In genomic region chr20:1934578-1935573, GRCh38 we compare ENCODE assay signal across 10 cellular contexts. TPM values are rescaled to one million over a fixed set of nuclear protein-coding genes. Genes with fewer than 3 reads are reported as not detected.
DNase-seq lines count a peak whose midpoint lies in the region; ATAC-seq and TF ChIP-seq lines count a peak whose summit lies in the region.
"Had no signal": no experiment of that assay in that cellular context is flagged by ENCODE, and none has a peak within 500 bp of the region (broad histone marks: within the 10 kb centered on the region; RNA-seq: fewer than 3 reads in every experiment).

No MANE protein-coding gene starts in this region.

- H3K4me1 ChIP-seq in mammary epithelial cell (ENCODE audit: insufficient read depth, low read length) (peaks cover 33% of the 10 kb centered on the region), thoracic aorta (ENCODE audit: control insufficient read depth in 1 of 2, low read depth in 2 of 2) (peaks cover 15 to 21% of the 10 kb centered on the region in 2 donors)

- ATAC-seq in thoracic aorta (ENCODE audit: insufficient number of reproducible peaks, low FRiP score, low read depth) (peak; percentile 75), GM21526 (IDR thresholded peaks at IDR 0.05; ENCODE audit: low FRiP score, unreplicated experiment) (no peak), GM21360 (IDR thresholded peaks at IDR 0.05; ENCODE audit: unreplicated experiment) (no peak)

- no peaks in the 10 kb centered on the region for H4K20me1 ChIP-seq in mammary epithelial cell (ENCODE audit: insufficient read depth, low read length)

- peak overlapping the region; percentile 2 for H2AFZ ChIP-seq in mammary epithelial cell (ENCODE audit: low read depth, low read length)

- WGBS in mammary epithelial cell (ENCODE audit: low coverage, missing lambda C conversion rate) = 31% methylated on average over 12 of the region's 20 CpGs

- H3K36me3 ChIP-seq in mammary epithelial cell (ENCODE audit: insufficient read depth, low read length) = no peaks in the 10 kb centered on the region
- peaks cover 12% of the 10 kb centered on the region for H3K36me3 ChIP-seq in thoracic aorta

- H3K4me2 ChIP-seq in mammary epithelial cell (ENCODE audit: insufficient read depth, low read depth, low read length) = peak overlapping the region; percentile 11
- H3K4me2 ChIP-seq: KMS-11 had no signal

- dilution Hi-C loops in mammary epithelial cell (cut with HindIII; ENCODE audit: low sequenced_read_pairs) = no loop called here

- H3K4me3 Mint-ChIP-seq in activated T-cell treated with anti-CD3 and anti-CD28 coated beads, Interleukin-2, amount 50 U/mL, for 24 hours = no peak overlapping the region

- DNase-seq in LHCN-M2 (ENCODE audit: low read depth) = peak; percentile 81
- peak; percentile 88 for DNase-seq in mammary epithelial cell
- DNase-seq in left kidney (ENCODE audit: low read depth, low spot score) = peak; percentile 40
- DNase-seq in thoracic aorta (ENCODE audit: low spot score) = peak; percentile 59
- no peak for DNase-seq in GM10266 (ENCODE audit: extremely low spot score)
- no peak for DNase-seq in activated T-cell treated with anti-CD3 and anti-CD28 coated beads, Interleukin-2, amount 50 U/mL, for 24 hours

- in situ Hi-C loops in mammary epithelial cell (cut with MboI; ENCODE audit: low sequenced_read_pairs in 2 of 2) = no loop called here

- peaks cover 33% of the 10 kb centered on the region for H3K27me3 Mint-ChIP-seq in activated T-cell treated with anti-CD3 and anti-CD28 coated beads, Interleukin-2, amount 50 U/mL, for 24 hours

- H3K9ac ChIP-seq in mammary epithelial cell (ENCODE audit: insufficient read depth, low read length) = no peak overlapping the region
- H3K9ac ChIP-seq: KMS-11 had no signal

- no TSS peak for BruUV-seq in mammary epithelial cell (replicated peaks; lab: Mats Ljungman, UMichigan)

- intact Hi-C loops in mammary epithelial cell (cut with micrococcal nuclease) = loop anchor here (2.0 kb wide), 1 partner anchor 34 kb away; no protein-coding TSS in a partner anchor

- H3K9me3 Mint-ChIP-seq in activated T-cell treated with anti-CD3 and anti-CD28 coated beads, Interleukin-2, amount 50 U/mL, for 24 hours = no peaks in the 10 kb centered on the region

- no peaks in the 10 kb centered on the region for H3K4me1 Mint-ChIP-seq in activated T-cell treated with anti-CD3 and anti-CD28 coated beads, Interleukin-2, amount 50 U/mL, for 24 hours (ENCODE audit: low read depth)

- CTCF ChIA-PET in mammary epithelial cell (lab: Charles Lee; ENCODE audit: low non-redundant PET) = no interaction called here

- no peak for TF ChIP-seq CTCF in mammary epithelial cell (conservative IDR thresholded peaks at IDR 0.05 in 1 of 2, IDR thresholded peaks at IDR 0.05 in 1 of 2; ENCODE audit: extremely low read depth in 1 of 2, insufficient read depth in 1 of 2, low read depth in 1 of 2, low read length in 2 of 2)
- TF ChIP-seq CTCF in thoracic aorta (IDR thresholded peaks at IDR 0.05) = no peak
- no peak for TF ChIP-seq CTCF in GM10266 (IDR thresholded peaks at IDR 0.05; ENCODE audit: control insufficient read depth, insufficient read depth, low read depth, missing control alignments)

- H3K27ac ChIP-seq in mammary epithelial cell (ENCODE audit: insufficient read depth, low read depth, low read length) (peak overlapping the region; percentile 37), thoracic aorta (peak overlapping the region in 1 of 2 donors; percentile 38)
- H3K27ac ChIP-seq: KMS-11 had no signal

- H3K36me3 Mint-ChIP-seq in activated T-cell treated with anti-CD3 and anti-CD28 coated beads, Interleukin-2, amount 50 U/mL, for 24 hours (ENCODE audit: low read depth) = no peaks in the 10 kb centered on the region

- no peaks in the 10 kb centered on the region for H3K79me2 ChIP-seq in mammary epithelial cell (ENCODE audit: insufficient read depth, low read length)

- H3K4me3 ChIP-seq in mammary epithelial cell (replicated peaks in 1 of 3; ENCODE audit: insufficient read depth in 1 of 3, low read depth in 2 of 3, low read length in 3 of 3) (no peak overlapping the region), thoracic aorta (no peak overlapping the region)
- H3K4me3 ChIP-seq: Peyer's patch had no signal

- H3K27ac Mint-ChIP-seq in activated T-cell treated with anti-CD3 and anti-CD28 coated beads, Interleukin-2, amount 50 U/mL, for 24 hours = no peak overlapping the region

- H3K27me3 ChIP-seq in mammary epithelial cell (ENCODE audit: insufficient read depth, low read length) = no peaks in the 10 kb centered on the region
- no peaks in the 10 kb centered on the region for H3K27me3 ChIP-seq in thoracic aorta (replicated peaks; ENCODE audit: insufficient read depth)
- H3K27me3 ChIP-seq: Peyer's patch had no signal

- H3K9me3 ChIP-seq in mammary epithelial cell (replicated peaks; ENCODE audit: insufficient read depth, low read length) (no peaks in the 10 kb centered on the region), thoracic aorta (no peaks in the 10 kb centered on the region)
- H3K9me3 ChIP-seq: Peyer's patch had no signal

RNA-seq across cellular contexts. Expression of gene SIRPA, which starts 39.7 kb away (rescaled TPM):
- total RNA-seq in LHCN-M2 (2014; rRNA removed) (7.8 and 7.9 TPM in 2 replicates), mammary epithelial cell (10 to 100 TPM; 49.6 to 68.3 TPM), thoracic aorta (10 to 100 TPM; 29.5 to 62.9 TPM)
- polyA plus RNA-seq in LHCN-M2 (2012) = 45.1 TPM
- 41.1 TPM for polyA plus RNA-seq in mammary epithelial cell
- 78.0 TPM for polyA minus RNA-seq in mammary epithelial cell

RNA-seq across cellular contexts. Expression of gene PDYN, which starts 59.0 kb away (rescaled TPM):
- total RNA-seq in LHCN-M2 (2014; rRNA removed) = not detected in 2 replicates
- polyA plus RNA-seq in LHCN-M2 (2012) = not detected
- not detected for total RNA-seq in mammary epithelial cell
- not detected for polyA plus RNA-seq in mammary epithelial cell
- not detected for polyA minus RNA-seq in mammary epithelial cell
- total RNA-seq in thoracic aorta = not detected
- total RNA-seq: Peyer's patch had no signal

Comparison
In these comparisons a context has a peak if more than half of its experiments do, and no peak if none do; other contexts are left out.
1. DNase-seq: peak in LHCN-M2 (single experiment), mammary epithelial cell (single experiment), left kidney (single experiment) and thoracic aorta (single experiment); none in GM10266 (single experiment) and activated T-cell treated with anti-CD3 and anti-CD28 coated beads, Interleukin-2, amount 50 U/mL, for 24 hours (single experiment).